ENCODE assay signal across 16 cellular contexts in the genomic region with DNA sequence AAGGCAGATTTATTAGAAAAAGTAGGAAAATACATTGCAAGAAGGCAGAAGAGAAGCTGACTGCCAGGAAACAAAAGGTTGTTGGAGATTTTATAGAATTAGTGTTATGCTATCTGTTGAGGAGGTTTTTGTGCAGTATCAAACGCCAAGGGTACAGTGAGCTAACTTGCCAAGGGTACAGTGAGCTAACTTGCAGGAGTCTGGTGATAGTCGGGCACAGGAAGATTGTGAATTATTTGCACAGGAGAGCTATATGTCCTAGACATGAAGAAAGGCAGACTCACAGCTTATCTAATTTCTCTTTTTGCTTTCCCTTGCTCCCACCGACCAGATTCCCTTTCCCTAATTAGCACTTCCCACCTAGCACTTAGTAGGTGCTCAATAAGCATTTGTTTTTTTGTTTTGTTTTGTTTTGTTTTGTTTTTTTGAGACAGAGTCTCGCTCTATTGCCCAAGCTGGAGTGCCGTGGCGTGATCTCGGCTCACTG. TPM values are rescaled to one million over a fixed set of nuclear protein-coding genes. Genes with fewer than 3 reads are reported as not detected.
DNase-seq lines count a peak whose midpoint lies in the region; ATAC-seq and TF ChIP-seq lines count a peak whose summit lies in the region.
"Had no signal": no experiment of that assay in that cellular context is flagged by ENCODE, and none has a peak within 500 bp of the region (broad histone marks: within the 10 kb centered on the region; RNA-seq: fewer than 3 reads in every experiment).

No MANE protein-coding gene starts in this region.

- H2AFZ ChIP-seq in PC-9: no peak overlapping the region

- intact Hi-C loops in activated naive CD4-positive, alpha-beta T cell treated with anti-CD3 and anti-CD28 coated beads for 36 hours (cut with micrococcal nuclease): no loop called here
- intact Hi-C loops in PC-9 (cut with micrococcal nuclease; ENCODE audit: unreplicated experiment): no loop called here

- ATAC-seq in activated naive CD4-positive, alpha-beta T cell treated with anti-CD3 and anti-CD28 coated beads, Interleukin-2, amount 50 U/mL, for 72 hours: no peak
- no peak for ATAC-seq in HG03175 (IDR thresholded peaks at IDR 0.05; ENCODE audit: unreplicated experiment)

- H3F3A ChIP-seq in PC-9 (ENCODE audit: insufficient read depth, low read depth): peaks cover 7% of the 10 kb centered on the region; the same call in 1 of the 2 replicates

- no peaks in the 10 kb centered on the region for H3K9me3 Mint-ChIP-seq in activated naive CD4-positive, alpha-beta T cell treated with anti-CD3 and anti-CD28 coated beads for 36 hours
- no peaks in the 10 kb centered on the region for H3K9me3 Mint-ChIP-seq in activated naive CD4-positive, alpha-beta T cell treated with anti-CD3 and anti-CD28 coated beads, Interleukin-2, amount 50 U/mL, for 72 hours
- peaks cover 0 to 1% (median 0%) of the 10 kb centered on the region in 6 donors for H3K9me3 Mint-ChIP-seq in immature natural killer cell
- no peaks in the 10 kb centered on the region for H3K9me3 Mint-ChIP-seq in type B pancreatic cell

- peak overlapping the region; percentile 84 for H3K4me3 Mint-ChIP-seq in activated naive CD4-positive, alpha-beta T cell treated with anti-CD3 and anti-CD28 coated beads for 36 hours
- H3K4me3 Mint-ChIP-seq in immature natural killer cell (peak overlapping the region; percentile 24 to 94 (median 92)), type B pancreatic cell (no peak overlapping the region)

- peak overlapping the region; percentile 96 for H3K27ac Mint-ChIP-seq in activated naive CD4-positive, alpha-beta T cell treated with anti-CD3 and anti-CD28 coated beads for 36 hours
- peak overlapping the region in 1 of 2 donors; percentile 95 for H3K27ac Mint-ChIP-seq in activated naive CD4-positive, alpha-beta T cell treated with anti-CD3 and anti-CD28 coated beads, Interleukin-2, amount 50 U/mL, for 72 hours
- peak overlapping the region; percentile 91 to 99 (median 96) for H3K27ac Mint-ChIP-seq in immature natural killer cell
- peak overlapping the region; percentile 86 for H3K27ac Mint-ChIP-seq in type B pancreatic cell

- no peaks in the 10 kb centered on the region for H3K9me2 ChIP-seq in PC-9 (ENCODE audit: insufficient read depth)

- TF ChIP-seq CTCF in VCaP (conservative IDR thresholded peaks at IDR 0.05) (no peak), type B pancreatic cell (conservative IDR thresholded peaks at IDR 0.05) (no peak), PC-9 (conservative IDR thresholded peaks at IDR 0.05) (no peak)

- peaks cover 63% of the 10 kb centered on the region for H3K4me1 Mint-ChIP-seq in activated naive CD4-positive, alpha-beta T cell treated with anti-CD3 and anti-CD28 coated beads for 36 hours (ENCODE audit: low read depth)
- H3K4me1 Mint-ChIP-seq in immature natural killer cell (peaks cover 72 to 74% of the 10 kb centered on the region in 2 donors), type B pancreatic cell (ENCODE audit: unreplicated experiment) (peaks cover 50% of the 10 kb centered on the region)

- no peak overlapping the region for H3K4me2 ChIP-seq in PC-9

- peaks cover 11% of the 10 kb centered on the region for H4K20me1 ChIP-seq in PC-9 (ENCODE audit: insufficient read depth)

- CTCF ChIA-PET in activated naive CD4-positive, alpha-beta T cell treated with anti-CD3 and anti-CD28 coated beads for 36 hours (lab: Charles Lee): interaction anchor here (0.6 to 29.5 kb wide), 11 partner anchors 1 to 233 kb away, joined by 3 to 1193 read pairs (median 5); a partner anchor contains a TSS
- CTCF ChIA-PET in PC-9 (lab: Charles Lee): interaction anchor here (0.6 to 1.2 kb wide), 2 partner anchors 10 to 91 kb away, joined by 3 to 10 read pairs; no protein-coding TSS in a partner anchor

- H3K4me3 ChIP-seq in PC-9: no peak overlapping the region
- H3K4me3 ChIP-seq: ovary had no signal

- peaks cover 28% of the 10 kb centered on the region for H3K36me3 Mint-ChIP-seq in activated naive CD4-positive, alpha-beta T cell treated with anti-CD3 and anti-CD28 coated beads for 36 hours (ENCODE audit: low read depth)
- peaks cover 20 to 25% of the 10 kb centered on the region in 2 donors for H3K36me3 Mint-ChIP-seq in activated naive CD4-positive, alpha-beta T cell treated with anti-CD3 and anti-CD28 coated beads, Interleukin-2, amount 50 U/mL, for 72 hours
- H3K36me3 Mint-ChIP-seq in immature natural killer cell (no peaks in the 10 kb centered on the region), type B pancreatic cell (no peaks in the 10 kb centered on the region)

- H3K79me2 ChIP-seq in PC-9 (ENCODE audit: low read depth): peaks cover 18% of the 10 kb centered on the region

- no TSS peak for BruUV-seq in PC-9 (replicated peaks; lab: Mats Ljungman, UMichigan)

- POLR2A ChIA-PET in PC-9 (lab: Charles Lee; ENCODE audit: unreplicated experiment): no interaction called here

- no peaks in the 10 kb centered on the region for H3K27me3 Mint-ChIP-seq in activated naive CD4-positive, alpha-beta T cell treated with anti-CD3 and anti-CD28 coated beads for 36 hours (ENCODE audit: low read depth)
- H3K27me3 Mint-ChIP-seq in immature natural killer cell (ENCODE audit: low read depth in 3 of 3): peaks cover 9 to 23% (median 13%) of the 10 kb centered on the region in 3 donors
- no peaks in the 10 kb centered on the region for H3K27me3 Mint-ChIP-seq in type B pancreatic cell

- H3K4me1 ChIP-seq in PC-9 (replicated peaks; ENCODE audit: insufficient read depth): peaks cover 20% of the 10 kb centered on the region

- DNase-seq in activated naive CD4-positive, alpha-beta T cell treated with anti-CD3 and anti-CD28 coated beads for 36 hours: no peak
- DNase-seq in activated naive CD4-positive, alpha-beta T cell treated with anti-CD3 and anti-CD28 coated beads, Interleukin-2, amount 50 U/mL, for 72 hours (ENCODE audit: low spot score in 2 of 2): no peak
- no peak for DNase-seq in immature natural killer cell
- DNase-seq in type B pancreatic cell (ENCODE audit: extremely low spot score, unreplicated experiment): no peak
- no peak for DNase-seq in SIG-M5 treated with dmso at 0.1 percent for 504 hours (lab: John Stamatoyannopoulos, UW; ENCODE audit: unreplicated experiment)
- no peak for DNase-seq in PC-9
- DNase-seq: NCI-H146, ovary, T1000, trophoblast cell had no signal

- H3K9me3 ChIP-seq in PC-9 (ENCODE audit: insufficient read depth, low read depth): no peaks in the 10 kb centered on the region
- H3K9me3 ChIP-seq: ovary had no signal

- H3K36me3 ChIP-seq in PC-9 (ENCODE audit: low read depth): no peaks in the 10 kb centered on the region
- H3K36me3 ChIP-seq: ovary had no signal

- no peaks in the 10 kb centered on the region for H3K27me3 ChIP-seq in PC-9 (ENCODE audit: insufficient read depth, low read depth)
- H3K27me3 ChIP-seq: ovary had no signal

- H3K27ac ChIP-seq in VCaP (peak overlapping the region; percentile 5), PC-9 (no peak overlapping the region)
- H3K27ac ChIP-seq: ovary had no signal

RNA-seq across cellular contexts. Expression of a gene that starts 2.7 kb away (rescaled TPM):
- total RNA-seq in activated naive CD4-positive, alpha-beta T cell treated with anti-CD3 and anti-CD28 coated beads for 36 hours: 100 to 1,000 TPM; 272 to 282 TPM
- 100 to 1,000 TPM; 231 to 297 TPM for total RNA-seq in activated naive CD4-positive, alpha-beta T cell treated with anti-CD3 and anti-CD28 coated beads, Interleukin-2, amount 50 U/mL, for 72 hours
- polyA plus RNA-seq in immature natural killer cell: 100 to 1,000 TPM in 1 of 3 donors, 10 to 100 TPM in 2; 94.0 to 180 (median 95.9) TPM
- 77.4 and 102 TPM in 2 replicates for total RNA-seq in type B pancreatic cell (ENCODE audit: low replicate concordance)
- 78.3 TPM in 2 replicates for total RNA-seq in PC-9 (2021)

RNA-seq across cellular contexts. Expression of a gene that starts 30.6 kb away (rescaled TPM):
- total RNA-seq in activated naive CD4-positive, alpha-beta T cell treated with anti-CD3 and anti-CD28 coated beads for 36 hours: not detected
- total RNA-seq in activated naive CD4-positive, alpha-beta T cell treated with anti-CD3 and anti-CD28 coated beads, Interleukin-2, amount 50 U/mL, for 72 hours: not detected
- polyA plus RNA-seq in immature natural killer cell: not detected
- 1.6 TPM in 1 of 2 replicates, not detected in the other for total RNA-seq in type B pancreatic cell (ENCODE audit: low replicate concordance)
- total RNA-seq in PC-9 (2021): not detected in 2 replicates
- total RNA-seq: astrocyte, Daoy, lung microvascular endothelial cell, NCI-H460 had no signal
- polyA plus RNA-seq: ovary had no signal

RNA-seq across cellular contexts. Expression of a gene that starts 33.4 kb away (rescaled TPM):
- not detected for total RNA-seq in activated naive CD4-positive, alpha-beta T cell treated with anti-CD3 and anti-CD28 coated beads for 36 hours
- total RNA-seq in activated naive CD4-positive, alpha-beta T cell treated with anti-CD3 and anti-CD28 coated beads, Interleukin-2, amount 50 U/mL, for 72 hours: 1 to 10 TPM in 1 of 2 donors, under 1 TPM in 1; 0.27 to 1.1 TPM
- polyA plus RNA-seq in immature natural killer cell: not detected
- total RNA-seq in type B pancreatic cell (ENCODE audit: low replicate concordance): not detected in 2 replicates
- total RNA-seq in PC-9 (2021): not detected in 2 replicates
- total RNA-seq: Daoy, lung microvascular endothelial cell, NCI-H460, ovary had no signal
- polyA plus RNA-seq: ovary had no signal

RNA-seq across cellular contexts. Expression of a gene that starts 47.2 kb away (rescaled TPM):
- not detected for total RNA-seq in activated naive CD4-positive, alpha-beta T cell treated with anti-CD3 and anti-CD28 coated beads for 36 hours
- under 1 TPM in 1 of 2 donors, not detected in 1; 0.25 TPM for total RNA-seq in activated naive CD4-positive, alpha-beta T cell treated with anti-CD3 and anti-CD28 coated beads, Interleukin-2, amount 50 U/mL, for 72 hours
- polyA plus RNA-seq in immature natural killer cell: not detected
- total RNA-seq in type B pancreatic cell (ENCODE audit: low replicate concordance) (not detected in 2 replicates), PC-9 (2021) (not detected in 2 replicates)
- total RNA-seq: astrocyte, Daoy, lung microvascular endothelial cell, ovary had no signal
- polyA plus RNA-seq: ovary had no signal

RNA-seq across cellular contexts. Expression of a gene that starts 53.9 kb away (rescaled TPM):
- under 1 TPM; 0.12 to 0.37 TPM for total RNA-seq in activated naive CD4-positive, alpha-beta T cell treated with anti-CD3 and anti-CD28 coated beads for 36 hours
- total RNA-seq in activated naive CD4-positive, alpha-beta T cell treated with anti-CD3 and anti-CD28 coated beads, Interleukin-2, amount 50 U/mL, for 72 hours: 10 to 100 TPM in 1 of 2 donors, 1 to 10 TPM in 1; 2.1 to 11.4 TPM
- polyA plus RNA-seq in immature natural killer cell: not detected
- total RNA-seq in type B pancreatic cell (ENCODE audit: low replicate concordance) (189 and 410 TPM in 2 replicates), PC-9 (2021) (0.33 and 0.39 TPM in 2 replicates)
- total RNA-seq: NCI-H460 had no signal
